ENCODE assay signal across 1 cellular context in the genomic region with DNA sequence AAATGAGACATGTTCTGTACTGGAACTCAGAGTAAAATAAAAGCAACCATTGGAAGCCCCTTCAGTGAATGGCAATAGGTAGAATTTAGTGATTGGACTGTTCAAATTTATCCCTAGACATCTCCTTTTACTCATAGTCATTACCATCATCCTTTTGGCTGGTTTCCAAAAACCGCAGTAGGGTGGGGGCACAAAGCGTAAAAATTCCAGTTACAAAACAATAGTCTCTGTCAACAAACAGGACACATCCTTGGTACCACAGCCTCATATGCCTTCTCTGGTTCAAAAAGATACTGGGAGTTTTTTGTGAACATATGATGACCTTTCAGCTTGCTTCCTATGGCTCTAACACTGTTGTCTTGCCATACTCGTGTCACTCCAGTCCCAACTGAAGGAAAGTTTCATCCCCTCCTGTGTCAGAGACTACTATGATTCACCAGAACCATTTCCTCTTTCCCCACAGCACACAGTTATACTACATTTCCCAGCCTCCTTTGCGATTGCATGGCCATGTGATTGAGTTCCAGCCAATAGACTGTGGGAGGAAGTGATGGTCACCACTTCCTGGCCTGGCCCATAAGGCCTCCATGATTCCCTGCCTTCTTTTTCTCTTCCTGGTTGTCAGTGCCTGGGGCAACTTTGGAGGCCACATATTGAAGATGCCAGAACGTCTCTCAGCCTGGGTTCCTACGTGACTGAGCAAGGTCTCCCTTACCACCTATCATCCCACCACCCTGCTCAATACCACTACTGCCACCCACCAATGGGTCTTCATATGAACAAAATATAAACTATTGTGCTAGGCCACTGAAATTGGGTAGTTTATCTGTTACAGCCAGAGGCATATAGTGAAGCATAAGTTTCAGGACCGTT.
TF ChIP-seq lines count a peak whose summit lies in the region.

No MANE protein-coding gene starts in this region.

TF ChIP-seq in K562, 482 proteins besides CTCF, POLR2A, EP300 and RAD21 (continued from another document and continues in another):
- TF ChIP-seq, protein P1, sequence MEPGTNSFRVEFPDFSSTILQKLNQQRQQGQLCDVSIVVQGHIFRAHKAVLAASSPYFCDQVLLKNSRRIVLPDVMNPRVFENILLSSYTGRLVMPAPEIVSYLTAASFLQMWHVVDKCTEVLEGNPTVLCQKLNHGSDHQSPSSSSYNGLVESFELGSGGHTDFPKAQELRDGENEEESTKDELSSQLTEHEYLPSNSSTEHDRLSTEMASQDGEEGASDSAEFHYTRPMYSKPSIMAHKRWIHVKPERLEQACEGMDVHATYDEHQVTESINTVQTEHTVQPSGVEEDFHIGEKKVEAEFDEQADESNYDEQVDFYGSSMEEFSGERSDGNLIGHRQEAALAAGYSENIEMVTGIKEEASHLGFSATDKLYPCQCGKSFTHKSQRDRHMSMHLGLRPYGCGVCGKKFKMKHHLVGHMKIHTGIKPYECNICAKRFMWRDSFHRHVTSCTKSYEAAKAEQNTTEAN (CRISPR knock-in tag; IDR thresholded peaks at IDR 0.05), result no peak
- TF ChIP-seq ELK1 (CRISPR knock-in tag; IDR thresholded peaks at IDR 0.05) (no peak), MLLT1 (IDR thresholded peaks at IDR 0.05) (no peak), ESRRB (CRISPR knock-in tag; IDR thresholded peaks at IDR 0.05; ENCODE audit: borderline replicate concordance) (no peak), MEF2A (IDR thresholded peaks at IDR 0.05; ENCODE audit: control insufficient read depth, low read depth, low read length) (no peak), ZNF140 (CRISPR knock-in tag; IDR thresholded peaks at IDR 0.05) (no peak), SUPT5H (IDR thresholded peaks at IDR 0.05) (no peak), PTRF (tag; IDR thresholded peaks at IDR 0.05) (peak; percentile 63), CTCFL (IDR thresholded peaks at IDR 0.05; ENCODE audit: borderline replicate concordance, insufficient read depth, low read depth, low read length, poor library complexity, severe bottlenecking) (no peak), RBM15 (IDR thresholded peaks at IDR 0.05; ENCODE audit: insufficient read depth, low read length) (no peak), ZNF655 (CRISPR knock-in tag; IDR thresholded peaks at IDR 0.05) (no peak), POU5F1 (IDR thresholded peaks at IDR 0.05; ENCODE audit: borderline replicate concordance, low read depth, low read length, partially characterized antibody) (no peak), FOXA1 (IDR thresholded peaks at IDR 0.05; ENCODE audit: borderline replicate concordance) (no peak), KLF13 (tag; IDR thresholded peaks at IDR 0.05; ENCODE audit: borderline replicate concordance, low read depth) (peak; percentile 36; the same call in 1 of the 2 replicates), ZFX (CRISPR knock-in tag; IDR thresholded peaks at IDR 0.05) (peak; percentile 24; the same call in 1 of the 2 replicates), FOXK2 (conservative IDR thresholded peaks at IDR 0.05 in 1 of 2, IDR thresholded peaks at IDR 0.05 in 1 of 2; ENCODE audit: low read depth in 2 of 2) (0 out of 4 replicates have a peak, but pooled peaks of 1 of the 2 experiments have one; percentile 23), SOX6 (IDR thresholded peaks at IDR 0.05) (peak; percentile 25; the same call in 1 of the 2 replicates), EHMT2 (IDR thresholded peaks at IDR 0.05) (peak; percentile 100), ZNF639 (CRISPR knock-in tag; conservative IDR thresholded peaks at IDR 0.05 in 1 of 2, IDR thresholded peaks at IDR 0.05 in 1 of 2) (peak in 1 of 2 experiments; percentile 64; a peak in 2 of 4 replicates), SRSF7 (optimal IDR thresholded peaks at IDR 0.05; ENCODE audit: low read depth, low read length) (no peak), ZNF77 (CRISPR knock-in tag; IDR thresholded peaks at IDR 0.05) (no peak), ZNF695 (CRISPR knock-in tag; IDR thresholded peaks at IDR 0.05) (no peak), FOXP4 (CRISPR knock-in tag; IDR thresholded peaks at IDR 0.05; ENCODE audit: borderline replicate concordance) (no peak)
- TF ChIP-seq, protein P2, sequence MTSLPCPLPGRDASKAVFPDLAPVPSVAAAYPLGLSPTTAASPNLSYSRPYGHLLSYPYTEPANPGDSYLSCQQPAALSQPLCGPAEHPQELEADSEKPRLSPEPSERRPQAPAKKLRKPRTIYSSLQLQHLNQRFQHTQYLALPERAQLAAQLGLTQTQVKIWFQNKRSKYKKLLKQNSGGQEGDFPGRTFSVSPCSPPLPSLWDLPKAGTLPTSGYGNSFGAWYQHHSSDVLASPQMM (CRISPR knock-in tag; IDR thresholded peaks at IDR 0.05), result no peak
- TF ChIP-seq, protein P3, sequence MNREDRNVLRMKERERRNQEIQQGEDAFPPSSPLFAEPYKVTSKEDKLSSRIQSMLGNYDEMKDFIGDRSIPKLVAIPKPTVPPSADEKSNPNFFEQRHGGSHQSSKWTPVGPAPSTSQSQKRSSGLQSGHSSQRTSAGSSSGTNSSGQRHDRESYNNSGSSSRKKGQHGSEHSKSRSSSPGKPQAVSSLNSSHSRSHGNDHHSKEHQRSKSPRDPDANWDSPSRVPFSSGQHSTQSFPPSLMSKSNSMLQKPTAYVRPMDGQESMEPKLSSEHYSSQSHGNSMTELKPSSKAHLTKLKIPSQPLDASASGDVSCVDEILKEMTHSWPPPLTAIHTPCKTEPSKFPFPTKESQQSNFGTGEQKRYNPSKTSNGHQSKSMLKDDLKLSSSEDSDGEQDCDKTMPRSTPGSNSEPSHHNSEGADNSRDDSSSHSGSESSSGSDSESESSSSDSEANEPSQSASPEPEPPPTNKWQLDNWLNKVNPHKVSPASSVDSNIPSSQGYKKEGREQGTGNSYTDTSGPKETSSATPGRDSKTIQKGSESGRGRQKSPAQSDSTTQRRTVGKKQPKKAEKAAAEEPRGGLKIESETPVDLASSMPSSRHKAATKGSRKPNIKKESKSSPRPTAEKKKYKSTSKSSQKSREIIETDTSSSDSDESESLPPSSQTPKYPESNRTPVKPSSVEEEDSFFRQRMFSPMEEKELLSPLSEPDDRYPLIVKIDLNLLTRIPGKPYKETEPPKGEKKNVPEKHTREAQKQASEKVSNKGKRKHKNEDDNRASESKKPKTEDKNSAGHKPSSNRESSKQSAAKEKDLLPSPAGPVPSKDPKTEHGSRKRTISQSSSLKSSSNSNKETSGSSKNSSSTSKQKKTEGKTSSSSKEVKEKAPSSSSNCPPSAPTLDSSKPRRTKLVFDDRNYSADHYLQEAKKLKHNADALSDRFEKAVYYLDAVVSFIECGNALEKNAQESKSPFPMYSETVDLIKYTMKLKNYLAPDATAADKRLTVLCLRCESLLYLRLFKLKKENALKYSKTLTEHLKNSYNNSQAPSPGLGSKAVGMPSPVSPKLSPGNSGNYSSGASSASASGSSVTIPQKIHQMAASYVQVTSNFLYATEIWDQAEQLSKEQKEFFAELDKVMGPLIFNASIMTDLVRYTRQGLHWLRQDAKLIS (CRISPR knock-in tag; IDR thresholded peaks at IDR 0.05), result no peak
- TF ChIP-seq, protein P4, sequence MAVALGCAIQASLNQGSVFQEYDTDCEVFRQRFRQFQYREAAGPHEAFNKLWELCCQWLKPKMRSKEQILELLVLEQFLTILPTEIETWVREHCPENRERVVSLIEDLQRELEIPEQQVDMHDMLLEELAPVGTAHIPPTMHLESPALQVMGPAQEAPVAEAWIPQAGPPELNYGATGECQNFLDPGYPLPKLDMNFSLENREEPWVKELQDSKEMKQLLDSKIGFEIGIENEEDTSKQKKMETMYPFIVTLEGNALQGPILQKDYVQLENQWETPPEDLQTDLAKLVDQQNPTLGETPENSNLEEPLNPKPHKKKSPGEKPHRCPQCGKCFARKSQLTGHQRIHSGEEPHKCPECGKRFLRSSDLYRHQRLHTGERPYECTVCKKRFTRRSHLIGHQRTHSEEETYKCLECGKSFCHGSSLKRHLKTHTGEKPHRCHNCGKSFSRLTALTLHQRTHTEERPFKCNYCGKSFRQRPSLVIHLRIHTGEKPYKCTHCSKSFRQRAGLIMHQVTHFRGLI (CRISPR knock-in tag; IDR thresholded peaks at IDR 0.05), result peak; percentile 81
- TF ChIP-seq, protein P5, sequence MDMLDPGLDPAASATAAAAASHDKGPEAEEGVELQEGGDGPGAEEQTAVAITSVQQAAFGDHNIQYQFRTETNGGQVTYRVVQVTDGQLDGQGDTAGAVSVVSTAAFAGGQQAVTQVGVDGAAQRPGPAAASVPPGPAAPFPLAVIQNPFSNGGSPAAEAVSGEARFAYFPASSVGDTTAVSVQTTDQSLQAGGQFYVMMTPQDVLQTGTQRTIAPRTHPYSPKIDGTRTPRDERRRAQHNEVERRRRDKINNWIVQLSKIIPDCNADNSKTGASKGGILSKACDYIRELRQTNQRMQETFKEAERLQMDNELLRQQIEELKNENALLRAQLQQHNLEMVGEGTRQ (CRISPR knock-in tag; IDR thresholded peaks at IDR 0.05), result peak; percentile 98
